ENCODE assay signal across 17 cellular contexts in genomic region chr3:189229421-189229820, GRCh38. TPM values are rescaled to one million over a fixed set of nuclear protein-coding genes. Genes with fewer than 3 reads are reported as not detected.
A peak's percentile ranks its signal among the peaks of the same experiment; 100 is the strongest.
DNase-seq lines count a peak whose midpoint lies in the region; ATAC-seq and TF ChIP-seq lines count a peak whose summit lies in the region.
"Had no signal": no experiment of that assay in that cellular context is flagged by ENCODE, and none has a peak within 500 bp of the region (broad histone marks: within the 10 kb centered on the region; RNA-seq: fewer than 3 reads in every experiment).

No MANE protein-coding gene starts in this region.

- no peaks in the 10 kb centered on the region for H3K27me3 ChIP-seq in thyroid gland
- H3K27me3 ChIP-seq: upper lobe of left lung had no signal

- peak; percentile 95 for ATAC-seq in GM18907 (IDR thresholded peaks at IDR 0.05; ENCODE audit: unreplicated experiment)
- ATAC-seq in GM21737 (IDR thresholded peaks at IDR 0.05; ENCODE audit: unreplicated experiment) = peak; percentile 77
- peak; percentile 86 for ATAC-seq in HG03571 (IDR thresholded peaks at IDR 0.05; ENCODE audit: unreplicated experiment)
- peak; percentile 93 for ATAC-seq in mucosa of descending colon

- no peaks in the 10 kb centered on the region for H3K4me1 Mint-ChIP-seq in immature natural killer cell
- H3K4me1 Mint-ChIP-seq: activated naive CD4-positive, alpha-beta T cell treated with anti-CD3 and anti-CD28 coated beads, Interleukin-2, amount 10 ng/mL, durations not matched to agents 7 days and 5 days had no signal

- no peak for TF ChIP-seq POLR2A in thyroid gland (IDR thresholded peaks at IDR 0.05)

- H3K9me3 ChIP-seq in mucosa of descending colon = no peaks in the 10 kb centered on the region
- no peaks in the 10 kb centered on the region for H3K9me3 ChIP-seq in thyroid gland
- H3K9me3 ChIP-seq: upper lobe of left lung had no signal

- H3K4me3 Mint-ChIP-seq in immature natural killer cell = no peak overlapping the region
- H3K4me3 Mint-ChIP-seq: activated naive CD4-positive, alpha-beta T cell treated with anti-CD3 and anti-CD28 coated beads, Interleukin-2, amount 10 ng/mL, durations not matched to agents 7 days and 5 days; T-helper 1 cell treated with Interleukin-12 subunit alpha and Interleukin-12 subunit beta and Interleukin-4 antibody, amounts not matched to agents 30 μg/mL and 1 μg/mL, for 36 hours had no signal

- H3K36me3 ChIP-seq in mucosa of descending colon (ENCODE audit: low read depth) = no peaks in the 10 kb centered on the region
- no peaks in the 10 kb centered on the region for H3K36me3 ChIP-seq in thyroid gland
- H3K36me3 ChIP-seq: upper lobe of left lung had no signal

- peaks cover under 1 to 5% (median 1%) of the 10 kb centered on the region in 3 donors for H3K27me3 Mint-ChIP-seq in immature natural killer cell (ENCODE audit: low read depth in 3 of 3)

- intact Hi-C loops in mucosa of descending colon (cut with DNase I, micrococcal nuclease) = no loop called here
- intact Hi-C loops in thyroid gland (cut with DNase I) = no loop called here

- H3K27ac ChIP-seq in thyroid gland = no peak overlapping the region
- H3K27ac ChIP-seq: upper lobe of left lung had no signal

- no peak for TF ChIP-seq CTCF in mucosa of descending colon (IDR thresholded peaks at IDR 0.05)
- TF ChIP-seq CTCF in thyroid gland (IDR thresholded peaks at IDR 0.05) = no peak

- H3K4me3 ChIP-seq in mucosa of descending colon (no peak overlapping the region), thyroid gland (replicated peaks in 1 of 3) (no peak overlapping the region)
- H3K4me3 ChIP-seq: upper lobe of left lung had no signal

- no peak overlapping the region for H3K27ac Mint-ChIP-seq in immature natural killer cell
- H3K27ac Mint-ChIP-seq: activated naive CD4-positive, alpha-beta T cell treated with anti-CD3 and anti-CD28 coated beads, Interleukin-2, amount 10 ng/mL, durations not matched to agents 7 days and 5 days; T-helper 1 cell treated with Interleukin-12 subunit alpha and Interleukin-12 subunit beta and Interleukin-4 antibody, amounts not matched to agents 30 μg/mL and 1 μg/mL, for 36 hours had no signal

- DNase-seq in mucosa of descending colon (peak in 1 of 3 donors; percentile 33), immature natural killer cell (no peak), thyroid gland (no peak), NCI-H446 (lab: John Stamatoyannopoulos, UW) (no peak)
- no peak for DNase-seq in stimulated activated CD4-positive, alpha-beta T cell treated with anti-CD3 and anti-CD28 coated beads, Interleukin-2, amount 100 ng/mL, for 48 hours
- DNase-seq: activated CD4-positive, alpha-beta T cell treated with anti-CD3 and anti-CD28 coated beads, Interleukin-2, amount 50 U/mL, for 48 hours; activated naive CD4-positive, alpha-beta T cell treated with anti-CD3 and anti-CD28 coated beads, Interleukin-2, amount 10 ng/mL, durations not matched to agents 7 days and 5 days; central memory CD4-positive, alpha-beta T cell; H7; midbrain; NCI-H1105 treated with DMSO at 0.1 percent for 48 hours; retina; upper lobe of left lung had no signal

- no peaks in the 10 kb centered on the region for H3K36me3 Mint-ChIP-seq in immature natural killer cell
- H3K36me3 Mint-ChIP-seq: activated naive CD4-positive, alpha-beta T cell treated with anti-CD3 and anti-CD28 coated beads, Interleukin-2, amount 10 ng/mL, durations not matched to agents 7 days and 5 days had no signal

- H3K4me1 ChIP-seq in mucosa of descending colon (ENCODE audit: low read depth) (no peaks in the 10 kb centered on the region), thyroid gland (no peaks in the 10 kb centered on the region)
- H3K4me1 ChIP-seq: upper lobe of left lung had no signal

- WGBS in thyroid gland, 2 donors = 69 to 75% methylated on average over 3 of the region's 3 CpGs

- H3K9me3 Mint-ChIP-seq in immature natural killer cell = no peaks in the 10 kb centered on the region
- H3K9me3 Mint-ChIP-seq: activated naive CD4-positive, alpha-beta T cell treated with anti-CD3 and anti-CD28 coated beads, Interleukin-2, amount 10 ng/mL, durations not matched to agents 7 days and 5 days; T-helper 1 cell treated with Interleukin-12 subunit alpha and Interleukin-12 subunit beta and Interleukin-4 antibody, amounts not matched to agents 30 μg/mL and 1 μg/mL, for 36 hours had no signal

RNA-seq across cellular contexts. Expression of gene TPRG1, which starts 57.6 kb away (rescaled TPM):
- 1 to 10 TPM; 1.4 to 3.2 (median 2.2) TPM for total RNA-seq in mucosa of descending colon
- polyA plus RNA-seq in immature natural killer cell = 1 to 10 TPM in 1 of 3 donors, under 1 TPM in 1, not detected in 1; 0.38 to 6.0 TPM
- 10 to 100 TPM in 1 of 4 donors, 1 to 10 TPM in 3; 2.0 to 10.5 (median 5.7) TPM for total RNA-seq in thyroid gland
